In the genomic region with DNA sequence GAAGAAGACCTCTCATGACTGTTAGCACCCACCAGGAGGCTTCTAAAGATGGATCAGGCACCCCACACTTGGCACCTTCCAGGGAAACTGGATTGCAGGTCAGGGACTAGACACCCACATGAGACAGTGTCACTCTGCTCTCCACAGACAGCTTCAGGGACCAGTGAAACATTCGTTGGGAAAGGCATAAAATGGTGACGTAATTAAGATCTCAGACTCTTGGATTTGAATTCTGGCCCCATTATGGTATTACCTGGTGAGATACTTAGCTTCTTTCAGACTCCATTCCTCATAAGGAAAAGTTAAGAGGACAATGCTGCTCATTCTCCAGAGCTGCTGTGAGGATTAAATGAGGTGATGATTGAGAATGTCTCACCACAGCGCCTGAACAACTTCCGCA, we compare ENCODE assay signal across 3 cellular contexts.
A peak's percentile ranks its signal among the peaks of the same experiment; 100 is the strongest.
TF ChIP-seq lines count a peak whose summit lies in the region.

No MANE protein-coding gene starts in this region.

TF ChIP-seq in HEK293, 187 proteins besides CTCF, POLR2A, EP300 and RAD21:
- TF ChIP-seq SETDB1 (IDR thresholded peaks at IDR 0.05; ENCODE audit: insufficient read length, low read length) = no peak
- TF ChIP-seq, protein P1, sequence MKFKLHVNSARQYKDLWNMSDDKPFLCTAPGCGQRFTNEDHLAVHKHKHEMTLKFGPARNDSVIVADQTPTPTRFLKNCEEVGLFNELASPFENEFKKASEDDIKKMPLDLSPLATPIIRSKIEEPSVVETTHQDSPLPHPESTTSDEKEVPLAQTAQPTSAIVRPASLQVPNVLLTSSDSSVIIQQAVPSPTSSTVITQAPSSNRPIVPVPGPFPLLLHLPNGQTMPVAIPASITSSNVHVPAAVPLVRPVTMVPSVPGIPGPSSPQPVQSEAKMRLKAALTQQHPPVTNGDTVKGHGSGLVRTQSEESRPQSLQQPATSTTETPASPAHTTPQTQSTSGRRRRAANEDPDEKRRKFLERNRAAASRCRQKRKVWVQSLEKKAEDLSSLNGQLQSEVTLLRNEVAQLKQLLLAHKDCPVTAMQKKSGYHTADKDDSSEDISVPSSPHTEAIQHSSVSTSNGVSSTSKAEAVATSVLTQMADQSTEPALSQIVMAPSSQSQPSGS (tag by site-specific recombination; IDR thresholded peaks at IDR 0.05; ENCODE audit: low read depth) = peak; percentile 38; the same call in 1 of the 2 replicates

TF ChIP-seq in K562, 482 proteins besides CTCF, POLR2A, EP300 and RAD21:
- TF ChIP-seq CREBBP (IDR thresholded peaks at IDR 0.05; ENCODE audit: low read depth, low read length) = no peak
- no peak for TF ChIP-seq SLC30A9 (CRISPR knock-in tag; IDR thresholded peaks at IDR 0.05)
- TF ChIP-seq JUN (IDR thresholded peaks at IDR 0.05; ENCODE audit: borderline replicate concordance, low read depth, low read length) = no peak
- no peak for TF ChIP-seq JUN (CRISPR knock-in tag; IDR thresholded peaks at IDR 0.05; ENCODE audit: borderline replicate concordance)
- TF ChIP-seq SRSF7 (optimal IDR thresholded peaks at IDR 0.05; ENCODE audit: low read depth, low read length) = no peak
- peak; percentile 14; the same call in 1 of the 2 replicates for TF ChIP-seq ATF3 (IDR thresholded peaks at IDR 0.05)
- TF ChIP-seq ATF3 (CRISPR knock-in tag; conservative IDR thresholded peaks at IDR 0.05) = no peak

TF ChIP-seq in H1, 55 proteins besides CTCF, POLR2A, EP300 and RAD21:
- TF ChIP-seq RFX5 (IDR thresholded peaks at IDR 0.05; ENCODE audit: borderline replicate concordance, low read depth, low read length) (no peak), JUN (IDR thresholded peaks at IDR 0.05; ENCODE audit: low read depth, low read length) (no peak), SP1 (IDR thresholded peaks at IDR 0.05; ENCODE audit: low read depth, low read length) (no peak), SP2 (IDR thresholded peaks at IDR 0.05; ENCODE audit: low read length) (no peak), SIX5 (IDR thresholded peaks at IDR 0.05; ENCODE audit: low read depth, low read length) (no peak), POLR2AphosphoS5 (IDR thresholded peaks at IDR 0.05; ENCODE audit: low read depth, low read length) (no peak)
TF ChIP-seq in H1: peak in this region for 0.
